ENCODE assay signal across 9 cellular contexts in the genomic region with DNA sequence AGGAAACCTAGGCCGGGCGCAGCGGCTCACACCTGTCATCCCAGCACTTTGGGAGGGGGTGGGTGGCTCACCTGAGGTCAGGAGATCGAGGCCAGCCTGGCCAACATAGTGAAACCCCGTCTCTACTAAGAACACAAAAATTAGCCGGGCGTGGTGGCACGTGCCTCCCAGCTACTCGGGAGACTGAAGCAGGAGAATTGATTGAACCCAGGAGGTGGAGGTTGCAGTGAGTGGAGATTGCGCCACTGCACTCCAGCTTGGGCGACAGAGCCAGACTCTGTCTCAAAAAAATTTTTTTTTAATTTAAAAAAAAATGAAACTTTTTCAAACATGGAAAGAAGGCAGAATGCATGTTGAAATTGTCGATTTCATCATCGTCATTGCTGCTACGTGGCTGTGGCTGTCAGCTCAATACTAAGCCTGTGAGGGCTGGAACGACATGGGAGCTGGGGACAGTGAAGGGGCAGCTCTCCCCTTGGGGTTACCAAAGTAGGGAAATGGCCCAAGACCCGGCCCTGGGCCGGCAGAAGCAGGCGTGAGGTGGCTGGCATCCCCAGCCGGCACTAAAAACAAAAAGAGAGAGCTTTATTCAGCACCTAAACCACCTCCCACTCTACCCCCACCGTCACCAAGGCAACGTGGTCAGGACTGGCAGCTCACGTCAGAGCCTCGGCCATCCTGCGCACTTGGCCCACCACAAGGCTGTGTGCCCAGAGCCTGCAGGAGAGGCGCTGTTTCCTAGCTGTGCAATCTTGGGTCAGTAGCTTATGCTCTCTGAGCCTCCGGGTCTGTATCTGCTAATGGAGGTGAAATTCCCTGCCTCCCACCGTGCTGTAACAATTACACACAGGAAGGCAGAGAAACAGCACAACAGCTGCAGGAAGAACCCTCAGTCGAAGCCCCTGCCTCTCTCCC. TPM values are rescaled to one million over a fixed set of nuclear protein-coding genes. Genes with fewer than 3 reads are reported as not detected.
DNase-seq lines count a peak whose midpoint lies in the region; ATAC-seq and TF ChIP-seq lines count a peak whose summit lies in the region.
"Had no signal": no experiment of that assay in that cellular context is flagged by ENCODE, and none has a peak within 500 bp of the region (broad histone marks: within the 10 kb centered on the region; RNA-seq: fewer than 3 reads in every experiment).

No MANE protein-coding gene starts in this region.

- peaks cover 4% of the 10 kb centered on the region for H3K79me2 ChIP-seq in mammary epithelial cell (ENCODE audit: insufficient read depth, low read length)
- H3K79me2 ChIP-seq in mesendoderm (ENCODE audit: control insufficient read depth, insufficient read depth, low read length): peaks cover 48% of the 10 kb centered on the region

- no peak overlapping the region for H2BK15ac ChIP-seq in mesendoderm (replicated peaks; ENCODE audit: low read depth)

- WGBS in mammary epithelial cell (ENCODE audit: low coverage, missing lambda C conversion rate): 47% methylated on average over 14 of the region's 28 CpGs
- no CpG with 5 or more reads among the region's 28 CpGs for WGBS in mesendoderm (ENCODE audit: extremely low coverage, insufficient coverage, low lambda C conversion rate)
- WGBS in upper lobe of left lung, 2 donors: 55 to 64% methylated on average over 27 of the region's 28 CpGs

- H2BK5ac ChIP-seq in mesendoderm (ENCODE audit: low read length): no peak overlapping the region

- no TSS peak for BruUV-seq in mammary epithelial cell (replicated peaks; lab: Mats Ljungman, UMichigan)

- H3K27ac ChIP-seq in breast epithelium (peak overlapping the region in 1 of 2 donors; percentile 77), mammary epithelial cell (ENCODE audit: insufficient read depth, low read depth, low read length) (no peak overlapping the region), mesendoderm (ENCODE audit: low read depth, low read length) (no peak overlapping the region), upper lobe of left lung (no peak overlapping the region)
- H3K27ac ChIP-seq: BLaER1 treated with 17β-estradiol and CSF1 and Interleukin-3, amounts not matched to agents 10 nM and 100 nM had no signal

- dilution Hi-C loops in mammary epithelial cell (cut with HindIII; ENCODE audit: low sequenced_read_pairs): no loop called here

- intact Hi-C loops in breast epithelium (cut with DNase I; ENCODE audit: low total_unique reads) (loop anchor here (5.0 kb wide), 1 partner anchor 234 kb away; no protein-coding TSS in a partner anchor), mammary epithelial cell (cut with micrococcal nuclease) (no loop called here)

- H3K27me3 ChIP-seq in breast epithelium (no peaks in the 10 kb centered on the region), mammary epithelial cell (ENCODE audit: insufficient read depth, low read length) (no peaks in the 10 kb centered on the region), mesendoderm (ENCODE audit: insufficient read depth, low read length, poor library complexity) (no peaks in the 10 kb centered on the region), upper lobe of left lung (no peaks in the 10 kb centered on the region)
- H3K27me3 ChIP-seq: BLaER1 treated with 17β-estradiol and CSF1 and Interleukin-3, amounts not matched to agents 10 nM and 100 nM had no signal

- no peak overlapping the region for H3K18ac ChIP-seq in mesendoderm (ENCODE audit: low read length)

- no peak overlapping the region for H4K8ac ChIP-seq in mesendoderm (ENCODE audit: low read depth, low read length)

- TF ChIP-seq POLR2A in breast epithelium (IDR thresholded peaks at IDR 0.05) (no peak), upper lobe of left lung (IDR thresholded peaks at IDR 0.05) (no peak)

- H2AK5ac ChIP-seq in mesendoderm (ENCODE audit: low read length): no peak overlapping the region

- no peak overlapping the region for H3K9ac ChIP-seq in mammary epithelial cell (ENCODE audit: insufficient read depth, low read length)
- no peak overlapping the region for H3K9ac ChIP-seq in mesendoderm (ENCODE audit: low read length)
- H3K9ac ChIP-seq: BLaER1 treated with 17β-estradiol and CSF1 and Interleukin-3, amounts not matched to agents 10 nM and 100 nM had no signal

- no peak overlapping the region for H2BK120ac ChIP-seq in mesendoderm (ENCODE audit: low read depth, low read length)

- H3K36me3 ChIP-seq in breast epithelium (no peaks in the 10 kb centered on the region), mammary epithelial cell (ENCODE audit: insufficient read depth, low read length) (no peaks in the 10 kb centered on the region), mesendoderm (ENCODE audit: control insufficient read depth, insufficient read depth, low read length) (no peaks in the 10 kb centered on the region), upper lobe of left lung (no peaks in the 10 kb centered on the region)

- ATAC-seq in upper lobe of left lung (ENCODE audit: low FRiP score in 2 of 2) (peak; percentile 71 to 85), GM21423 (IDR thresholded peaks at IDR 0.05; ENCODE audit: unreplicated experiment) (no peak), HG02884 (IDR thresholded peaks at IDR 0.05; ENCODE audit: unreplicated experiment) (no peak)

- no peak overlapping the region for H3K4me2 ChIP-seq in mammary epithelial cell (ENCODE audit: insufficient read depth, low read depth, low read length)
- H3K4me2 ChIP-seq in mesendoderm (ENCODE audit: low read length): no peak overlapping the region

- peaks cover 38% of the 10 kb centered on the region for H3K79me1 ChIP-seq in mesendoderm (ENCODE audit: low read length)

- DNase-seq in breast epithelium (ENCODE audit: low spot score in 2 of 2): no peak
- DNase-seq in mammary epithelial cell: no peak
- peak; percentile 82 for DNase-seq in astrocyte of the spinal cord (ENCODE audit: low read depth, low spot score)
- DNase-seq in mesendoderm: peak; percentile 94
- DNase-seq in upper lobe of left lung: peak; percentile 76 to 80
- no peak for DNase-seq in ureter (ENCODE audit: low spot score)

- in situ Hi-C loops in mammary epithelial cell (cut with MboI; ENCODE audit: low sequenced_read_pairs in 2 of 2) (no loop called here), astrocyte of the spinal cord (cut with HindIII; ENCODE audit: low sequenced_read_pairs) (no loop called here)

- H3K4me3 ChIP-seq in breast epithelium: peak overlapping the region in 2 of 3 donors; percentile 17 to 50
- H3K4me3 ChIP-seq in mammary epithelial cell (replicated peaks in 1 of 3; ENCODE audit: insufficient read depth in 1 of 3, low read depth in 2 of 3, low read length in 3 of 3): no peak overlapping the region
- no peak overlapping the region for H3K4me3 ChIP-seq in astrocyte of the spinal cord (ENCODE audit: low read depth, low read length)
- H3K4me3 ChIP-seq in mesendoderm (ENCODE audit: low read length): no peak overlapping the region
- H3K4me3 ChIP-seq in upper lobe of left lung: peak overlapping the region in 3 of 4 donors; percentile 2 to 26 (median 10)
- H3K4me3 ChIP-seq: BLaER1 treated with 17β-estradiol and CSF1 and Interleukin-3, amounts not matched to agents 10 nM and 100 nM had no signal

- no peak for TF ChIP-seq CTCF in breast epithelium (IDR thresholded peaks at IDR 0.05)
- no peak for TF ChIP-seq CTCF in mammary epithelial cell (conservative IDR thresholded peaks at IDR 0.05 in 1 of 2, IDR thresholded peaks at IDR 0.05 in 1 of 2; ENCODE audit: extremely low read depth in 1 of 2, insufficient read depth in 1 of 2, low read depth in 1 of 2, low read length in 2 of 2)
- no peak for TF ChIP-seq CTCF in astrocyte of the spinal cord (IDR thresholded peaks at IDR 0.05; ENCODE audit: low read depth, low read length)
- no peak for TF ChIP-seq CTCF in upper lobe of left lung (IDR thresholded peaks at IDR 0.05)

- H3K56ac ChIP-seq in mesendoderm (ENCODE audit: low read length): peak overlapping the region; percentile 43

- no peak overlapping the region for H3K4ac ChIP-seq in mesendoderm (ENCODE audit: low read depth, low read length)

- H2AFZ ChIP-seq in mammary epithelial cell (ENCODE audit: low read depth, low read length): no peak overlapping the region

- H3K4me1 ChIP-seq in breast epithelium (no peaks in the 10 kb centered on the region), mammary epithelial cell (ENCODE audit: insufficient read depth, low read length) (no peaks in the 10 kb centered on the region), mesendoderm (ENCODE audit: control insufficient read depth, low read depth, low read length) (peaks cover 13% of the 10 kb centered on the region), upper lobe of left lung (peaks cover 0 to 13% (median 0%) of the 10 kb centered on the region in 4 donors)

- no peaks in the 10 kb centered on the region for H4K20me1 ChIP-seq in mammary epithelial cell (ENCODE audit: insufficient read depth, low read length)

- H3K9me3 ChIP-seq in breast epithelium (no peaks in the 10 kb centered on the region), mammary epithelial cell (replicated peaks; ENCODE audit: insufficient read depth, low read length) (no peaks in the 10 kb centered on the region), upper lobe of left lung (no peaks in the 10 kb centered on the region)

- CTCF ChIA-PET in mammary epithelial cell (lab: Charles Lee; ENCODE audit: low non-redundant PET): no interaction called here

- H4K5ac ChIP-seq in mesendoderm (ENCODE audit: low read length): no peak overlapping the region

- no peak overlapping the region for H3K23ac ChIP-seq in mesendoderm (ENCODE audit: low read length)

- TF ChIP-seq EP300 in upper lobe of left lung (IDR thresholded peaks at IDR 0.05): no peak

RNA-seq across cellular contexts. Expression of a gene that starts 30.8 kb away (rescaled TPM):
- 10 to 100 TPM in 1 of 3 donors, 1 to 10 TPM in 2; 4.6 to 10.5 (median 6.2) TPM for total RNA-seq in breast epithelium
- 10 to 100 TPM; 12.5 to 15.8 TPM for total RNA-seq in mammary epithelial cell
- polyA plus RNA-seq in mammary epithelial cell: 5.6 TPM
- polyA minus RNA-seq in mammary epithelial cell: 13.2 TPM
- polyA plus RNA-seq in mesendoderm (2013, experiment 1 of 2): 12.2 TPM
- polyA plus RNA-seq in mesendoderm (2013, experiment 2 of 2): 10.8 TPM
- total RNA-seq in upper lobe of left lung: 10 to 100 TPM in 5 of 6 donors, 1 to 10 TPM in 1; 7.0 to 26.3 (median 14.4) TPM
- 20.2 TPM for total RNA-seq in ureter

Comparison
In these comparisons a context has a peak if more than half of its experiments do, and no peak if none do; other contexts are left out.
1. H3K4me3 ChIP-seq: peak in breast epithelium (2 of 3) and upper lobe of left lung (3 of 4); none in mammary epithelial cell (0 of 3), astrocyte of the spinal cord (single experiment) and mesendoderm (single experiment).
2. DNase-seq: peak in astrocyte of the spinal cord (single experiment), mesendoderm (single experiment) and upper lobe of left lung (2 of 2); none in breast epithelium (0 of 2), mammary epithelial cell (single experiment) and ureter (single experiment).
3. ATAC-seq: peak in upper lobe of left lung (2 of 2); none in GM21423 (single experiment) and HG02884 (single experiment).